Comparison of ENCODE assay signal across 15 cellular contexts in genomic region chr19:57395710-57396109, GRCh38. TPM values are rescaled to one million over a fixed set of nuclear protein-coding genes. Genes with fewer than 3 reads are reported as not detected.
DNase-seq lines count a peak whose midpoint lies in the region; ATAC-seq lines count a peak whose summit lies in the region.
"Had no signal": no experiment of that assay in that cellular context is flagged by ENCODE, and none has a peak within 500 bp of the region (broad histone marks: within the 10 kb centered on the region; RNA-seq: fewer than 3 reads in every experiment).

No MANE protein-coding gene starts in this region.

- CTCF ChIA-PET in activated CD8-positive, alpha-beta memory T cell treated with anti-CD3 and anti-CD28 coated beads, Interleukin-2, amount 10 ng/mL, durations not matched to agents 7 days and 5 days (lab: Charles Lee): no interaction called here

- peaks cover 46% of the 10 kb centered on the region for H3K9me3 Mint-ChIP-seq in activated T-helper 17 cell treated with anti-CD3 and anti-CD28 coated beads, Interleukin-2, amount 50 U/mL, for 72 hours
- peaks cover 3 to 5% of the 10 kb centered on the region in 2 donors for H3K9me3 Mint-ChIP-seq in stimulated activated naive B cell treated with anti-CD40 and anti-IgM and Interleukin-4, amounts not matched to agents 10 μg/mL and 1 μg/mL and 100 μg/mL, for 72 hours
- peaks cover 25% of the 10 kb centered on the region for H3K9me3 Mint-ChIP-seq in activated CD8-positive, alpha-beta memory T cell treated with anti-CD3 and anti-CD28 coated beads, Interleukin-2, amount 10 ng/mL, durations not matched to agents 7 days and 5 days (ENCODE audit: low read depth)

- H3K4me3 ChIP-seq in right cardiac atrium (ENCODE audit: low read length): no peak overlapping the region
- H3K4me3 ChIP-seq: GM23248, HAP-1 had no signal

- peak overlapping the region; percentile 72 for H3K27ac ChIP-seq in right cardiac atrium (ENCODE audit: low read length)
- H3K27ac ChIP-seq: GM23248 had no signal

- no peaks in the 10 kb centered on the region for H3K27me3 ChIP-seq in right cardiac atrium (ENCODE audit: control insufficient read depth, insufficient read depth)
- H3K27me3 ChIP-seq: BE2C had no signal

- H3K36me3 Mint-ChIP-seq in activated T-helper 17 cell treated with anti-CD3 and anti-CD28 coated beads, Interleukin-2, amount 50 U/mL, for 72 hours (ENCODE audit: low read depth): peaks cover 97% of the 10 kb centered on the region
- H3K36me3 Mint-ChIP-seq in stimulated activated naive B cell treated with anti-CD40 and anti-IgM and Interleukin-4, amounts not matched to agents 10 μg/mL and 1 μg/mL and 100 μg/mL, for 72 hours: peaks cover 61 to 72% of the 10 kb centered on the region in 2 donors
- peaks cover 81% of the 10 kb centered on the region for H3K36me3 Mint-ChIP-seq in activated CD8-positive, alpha-beta memory T cell treated with anti-CD3 and anti-CD28 coated beads, Interleukin-2, amount 10 ng/mL, durations not matched to agents 7 days and 5 days

- H3K27ac Mint-ChIP-seq in activated T-helper 17 cell treated with anti-CD3 and anti-CD28 coated beads, Interleukin-2, amount 50 U/mL, for 72 hours: peak overlapping the region; percentile 67
- peak overlapping the region; percentile 59 for H3K27ac Mint-ChIP-seq in stimulated activated naive B cell treated with anti-CD40 and anti-IgM and Interleukin-4, amounts not matched to agents 10 μg/mL and 1 μg/mL and 100 μg/mL, for 72 hours
- H3K27ac Mint-ChIP-seq in activated CD8-positive, alpha-beta memory T cell treated with anti-CD3 and anti-CD28 coated beads, Interleukin-2, amount 10 ng/mL, durations not matched to agents 7 days and 5 days: no peak overlapping the region
- H3K27ac Mint-ChIP-seq: CD4-positive, CD25-positive, alpha-beta regulatory T cell had no signal

- no peak for DNase-seq in right cardiac atrium
- DNase-seq in cardiac septum (ENCODE audit: low spot score): no peak
- peak; percentile 22 for DNase-seq in mesenteric fat pad (ENCODE audit: low spot score)
- no peak for DNase-seq in stimulated activated naive B cell treated with anti-CD40 and anti-IgM and Interleukin-4, amounts not matched to agents 10 μg/mL and 1 μg/mL and 100 μg/mL, for 72 hours
- DNase-seq in cerebellar nuclear complex (lab: John Stamatoyannopoulos, UW): no peak
- DNase-seq in activated CD8-positive, alpha-beta memory T cell treated with anti-CD3 and anti-CD28 coated beads, Interleukin-2, amount 10 ng/mL, durations not matched to agents 7 days and 5 days: no peak
- DNase-seq in dedifferentiated amniotic fluid mesenchymal stem cell (ENCODE audit: extremely low spot score): no peak
- DNase-seq: ACHN; BE2C; C1 segment of cervical spinal cord; Caco-2; CD4-positive, CD25-positive, alpha-beta regulatory T cell; GM23248 had no signal

- peaks cover 9% of the 10 kb centered on the region for H3K4me1 ChIP-seq in right cardiac atrium (ENCODE audit: control insufficient read depth, insufficient read depth, low read length)
- H3K4me1 ChIP-seq: BE2C, Caco-2, HAP-1 had no signal

- intact Hi-C loops in right cardiac atrium (cut with DNase I): no loop called here
- intact Hi-C loops in cardiac septum (cut with DNase I): no loop called here

- peaks cover 17% of the 10 kb centered on the region for H3K4me1 Mint-ChIP-seq in activated T-helper 17 cell treated with anti-CD3 and anti-CD28 coated beads, Interleukin-2, amount 50 U/mL, for 72 hours
- H3K4me1 Mint-ChIP-seq in stimulated activated naive B cell treated with anti-CD40 and anti-IgM and Interleukin-4, amounts not matched to agents 10 μg/mL and 1 μg/mL and 100 μg/mL, for 72 hours: peaks cover 15 to 36% of the 10 kb centered on the region in 2 donors
- H3K4me1 Mint-ChIP-seq in activated CD8-positive, alpha-beta memory T cell treated with anti-CD3 and anti-CD28 coated beads, Interleukin-2, amount 10 ng/mL, durations not matched to agents 7 days and 5 days: peaks cover 24% of the 10 kb centered on the region

- H3K4me3 Mint-ChIP-seq in activated T-helper 17 cell treated with anti-CD3 and anti-CD28 coated beads, Interleukin-2, amount 50 U/mL, for 72 hours: no peak overlapping the region
- H3K4me3 Mint-ChIP-seq in stimulated activated naive B cell treated with anti-CD40 and anti-IgM and Interleukin-4, amounts not matched to agents 10 μg/mL and 1 μg/mL and 100 μg/mL, for 72 hours: no peak overlapping the region
- no peak overlapping the region for H3K4me3 Mint-ChIP-seq in activated CD8-positive, alpha-beta memory T cell treated with anti-CD3 and anti-CD28 coated beads, Interleukin-2, amount 10 ng/mL, durations not matched to agents 7 days and 5 days

- peak; percentile 47 to 53 for ATAC-seq in right cardiac atrium
- ATAC-seq in activated T-helper 17 cell treated with anti-CD3 and anti-CD28 coated beads, Interleukin-2, amount 50 U/mL, for 72 hours (replicated peaks): no peak
- no peak for ATAC-seq in stimulated activated naive B cell treated with anti-CD40 and anti-IgM and Interleukin-4, amounts not matched to agents 10 μg/mL and 1 μg/mL and 100 μg/mL, for 72 hours (replicated peaks)
- ATAC-seq in activated CD8-positive, alpha-beta memory T cell treated with anti-CD3 and anti-CD28 coated beads, Interleukin-2, amount 10 ng/mL, durations not matched to agents 7 days and 5 days: no peak

- 79% methylated on average over 5 of the region's 5 CpGs for WGBS in right cardiac atrium

- no peaks in the 10 kb centered on the region for H3K27me3 Mint-ChIP-seq in activated T-helper 17 cell treated with anti-CD3 and anti-CD28 coated beads, Interleukin-2, amount 50 U/mL, for 72 hours
- no peaks in the 10 kb centered on the region for H3K27me3 Mint-ChIP-seq in stimulated activated naive B cell treated with anti-CD40 and anti-IgM and Interleukin-4, amounts not matched to agents 10 μg/mL and 1 μg/mL and 100 μg/mL, for 72 hours
- H3K27me3 Mint-ChIP-seq in activated CD8-positive, alpha-beta memory T cell treated with anti-CD3 and anti-CD28 coated beads, Interleukin-2, amount 10 ng/mL, durations not matched to agents 7 days and 5 days: no peaks in the 10 kb centered on the region
- H3K27me3 Mint-ChIP-seq: CD4-positive, CD25-positive, alpha-beta regulatory T cell had no signal

- H3K9me3 ChIP-seq in right cardiac atrium (ENCODE audit: control insufficient read depth, low read length): peaks cover 8% of the 10 kb centered on the region
- H3K9me3 ChIP-seq: BE2C, Caco-2 had no signal

RNA-seq across cellular contexts. Expression of gene ZNF548, which starts 6.1 kb away (rescaled TPM):
- total RNA-seq in right cardiac atrium (10 to 100 TPM; 13.4 to 20.1 (median 16.8) TPM), cardiac septum (16.1 TPM), mesenteric fat pad (13.9 TPM)
- 10.7 TPM for polyA plus RNA-seq in right cardiac atrium
- 10 to 100 TPM; 19.4 to 48.5 TPM for total RNA-seq in activated T-helper 17 cell treated with anti-CD3 and anti-CD28 coated beads, Interleukin-2, amount 50 U/mL, for 72 hours
- 10 to 100 TPM; 23.8 to 28.8 TPM for total RNA-seq in activated CD8-positive, alpha-beta memory T cell treated with anti-CD3 and anti-CD28 coated beads, Interleukin-2, amount 10 ng/mL, durations not matched to agents 7 days and 5 days

RNA-seq across cellular contexts. Expression of gene ZNF17, which starts 15.3 kb away (rescaled TPM):
- total RNA-seq in right cardiac atrium (10 to 100 TPM in 3 of 4 donors, 1 to 10 TPM in 1; 8.7 to 12.1 (median 10.8) TPM), cardiac septum (10.1 TPM), mesenteric fat pad (8.6 TPM)
- polyA plus RNA-seq in right cardiac atrium: 3.6 TPM
- total RNA-seq in activated T-helper 17 cell treated with anti-CD3 and anti-CD28 coated beads, Interleukin-2, amount 50 U/mL, for 72 hours: 10 to 100 TPM in 1 of 2 donors, 1 to 10 TPM in 1; 8.3 to 12.0 TPM
- total RNA-seq in activated CD8-positive, alpha-beta memory T cell treated with anti-CD3 and anti-CD28 coated beads, Interleukin-2, amount 10 ng/mL, durations not matched to agents 7 days and 5 days: 10 to 100 TPM; 14.3 to 14.6 TPM

RNA-seq across cellular contexts. Expression of gene TRAPPC2B, which starts 32.4 kb away (rescaled TPM):
- total RNA-seq in right cardiac atrium (10 to 100 TPM; 10.8 to 14.5 (median 11.7) TPM), cardiac septum (10.2 TPM), mesenteric fat pad (10.3 TPM)
- polyA plus RNA-seq in right cardiac atrium: 38.6 TPM
- total RNA-seq in activated T-helper 17 cell treated with anti-CD3 and anti-CD28 coated beads, Interleukin-2, amount 50 U/mL, for 72 hours: 1 to 10 TPM; 4.5 to 8.8 TPM
- total RNA-seq in activated CD8-positive, alpha-beta memory T cell treated with anti-CD3 and anti-CD28 coated beads, Interleukin-2, amount 10 ng/mL, durations not matched to agents 7 days and 5 days: 10 to 100 TPM in 1 of 2 experiments, 1 to 10 TPM in 1; 9.8 to 11.2 TPM

RNA-seq across cellular contexts. Expression of gene ZNF547, which starts 32.4 kb away (rescaled TPM):
- 1 to 10 TPM; 3.0 to 5.6 (median 4.6) TPM for total RNA-seq in right cardiac atrium
- polyA plus RNA-seq in right cardiac atrium: 2.7 TPM
- total RNA-seq in cardiac septum: 4.0 TPM
- 1 to 10 TPM; 2.7 to 5.4 TPM for total RNA-seq in activated T-helper 17 cell treated with anti-CD3 and anti-CD28 coated beads, Interleukin-2, amount 50 U/mL, for 72 hours
- 2.2 TPM for total RNA-seq in mesenteric fat pad
- 1 to 10 TPM; 3.5 to 4.4 TPM for total RNA-seq in activated CD8-positive, alpha-beta memory T cell treated with anti-CD3 and anti-CD28 coated beads, Interleukin-2, amount 10 ng/mL, durations not matched to agents 7 days and 5 days

RNA-seq across cellular contexts. Expression of gene ZNF749, which starts 39.4 kb away (rescaled TPM):
- total RNA-seq in right cardiac atrium (1 to 10 TPM; 2.5 to 5.4 (median 3.3) TPM), cardiac septum (4.0 TPM), mesenteric fat pad (12.1 TPM)
- polyA plus RNA-seq in right cardiac atrium: 1.9 TPM
- 10 to 100 TPM; 13.8 to 15.0 TPM for total RNA-seq in activated T-helper 17 cell treated with anti-CD3 and anti-CD28 coated beads, Interleukin-2, amount 50 U/mL, for 72 hours
- 10 to 100 TPM; 13.1 to 13.3 TPM for total RNA-seq in activated CD8-positive, alpha-beta memory T cell treated with anti-CD3 and anti-CD28 coated beads, Interleukin-2, amount 10 ng/mL, durations not matched to agents 7 days and 5 days

Comparison
In these comparisons a context has a peak if more than half of its experiments do, and no peak if none do; other contexts are left out.
1. ATAC-seq: peak in right cardiac atrium (2 of 2); none in activated T-helper 17 cell treated with anti-CD3 and anti-CD28 coated beads, Interleukin-2, amount 50 U/mL, for 72 hours (single experiment), stimulated activated naive B cell treated with anti-CD40 and anti-IgM and Interleukin-4, amounts not matched to agents 10 μg/mL and 1 μg/mL and 100 μg/mL, for 72 hours (0 of 2) and activated CD8-positive, alpha-beta memory T cell treated with anti-CD3 and anti-CD28 coated beads, Interleukin-2, amount 10 ng/mL, durations not matched to agents 7 days and 5 days (single experiment).